ENCODE assay signal across 28 cellular contexts in genomic region chr3:178492496-178492895, GRCh38. TPM values are rescaled to one million over a fixed set of nuclear protein-coding genes. Genes with fewer than 3 reads are reported as not detected.
DNase-seq lines count a peak whose midpoint lies in the region; ATAC-seq, FAIRE-seq and TF ChIP-seq lines count a peak whose summit lies in the region.
"Had no signal": no experiment of that assay in that cellular context is flagged by ENCODE, and none has a peak within 500 bp of the region (broad histone marks: within the 10 kb centered on the region; RNA-seq: fewer than 3 reads in every experiment).

No MANE protein-coding gene starts in this region.

- H2AK5ac ChIP-seq in mesendoderm (ENCODE audit: low read length): no peak overlapping the region

- H3K56ac ChIP-seq in mesendoderm (ENCODE audit: low read length): no peak overlapping the region

- DNase-seq in GM18507 (ENCODE audit: extremely low spot score, insufficient read length, low read depth) (no peak), NCI-H146 (lab: John Stamatoyannopoulos, UW) (peak; percentile 99), NCI-H748 (lab: John Stamatoyannopoulos, UW; ENCODE audit: unreplicated experiment) (peak; percentile 75), mesendoderm (peak; percentile 71), hypothalamus (lab: John Stamatoyannopoulos, UW) (no peak), Caco-2 (no peak)
- no peak for DNase-seq in activated CD8-positive, alpha-beta T cell treated with anti-CD3 and anti-CD28 coated beads, Interleukin-2, amount 10 ng/mL, durations not matched to agents 7 days and 5 days
- DNase-seq: AML-193; Calu3; CD4-positive, alpha-beta memory T cell; DMS79 treated with DMSO at 0.1 percent for 48 hours; GF-D8; H9; KG1; MG63; NCI-H2029 treated with DMSO at 0.1 percent for 48 hours; NCI-H2171; NCI-H345; NCI-H510A treated with DMSO at 0.1 percent for 48 hours; PC-9; SJCRH30; T-helper 17 cell had no signal

- peaks cover 14% of the 10 kb centered on the region; the same call in 1 of the 2 replicates for H3K9me3 ChIP-seq in Caco-2
- H3K9me3 ChIP-seq: SJCRH30 had no signal

- FAIRE-seq in GM18507 (lab: Jason Lieb, UNC): peak; percentile 49
- FAIRE-seq: A204.1, GM12892 had no signal

- H3K79me1 ChIP-seq in mesendoderm (ENCODE audit: low read length): no peaks in the 10 kb centered on the region

- no peaks in the 10 kb centered on the region for H3K79me2 ChIP-seq in mesendoderm (ENCODE audit: control insufficient read depth, insufficient read depth, low read length)

- H3K4me1 Mint-ChIP-seq in activated CD8-positive, alpha-beta T cell treated with anti-CD3 and anti-CD28 coated beads, Interleukin-2, amount 10 ng/mL, durations not matched to agents 7 days and 5 days (ENCODE audit: low read depth): no peaks in the 10 kb centered on the region
- no peaks in the 10 kb centered on the region for H3K4me1 Mint-ChIP-seq in Caco-2 (ENCODE audit: low read depth, unreplicated experiment)
- H3K4me1 Mint-ChIP-seq: CD4-positive, alpha-beta memory T cell; T-helper 17 cell had no signal

- H2BK15ac ChIP-seq in mesendoderm (replicated peaks; ENCODE audit: low read depth): no peak overlapping the region

- no peak overlapping the region for H3K4me2 ChIP-seq in mesendoderm (ENCODE audit: low read length)
- H3K4me2 ChIP-seq: BLaER1 treated with 17β-estradiol and CSF1 and Interleukin-3, amounts not matched to agents 10 nM and 100 nM; GM23338; PC-9 had no signal

- CTCF ChIA-PET in activated CD8-positive, alpha-beta T cell treated with anti-CD3 and anti-CD28 coated beads, Interleukin-2, amount 10 ng/mL, durations not matched to agents 7 days and 5 days (lab: Charles Lee): no interaction called here
- CTCF ChIA-PET in Caco-2 (lab: Charles Lee): no interaction called here

- H2BK120ac ChIP-seq in mesendoderm (ENCODE audit: low read depth, low read length): no peak overlapping the region

- no CpG with 5 or more reads among the region's 3 CpGs for WGBS in mesendoderm (ENCODE audit: extremely low coverage, insufficient coverage, low lambda C conversion rate)

- no peak for ATAC-seq in activated CD8-positive, alpha-beta T cell treated with anti-CD3 and anti-CD28 coated beads, Interleukin-2, amount 10 ng/mL, durations not matched to agents 7 days and 5 days
- ATAC-seq: GM23338, Right ventricle myocardium inferior, SK-N-SH treated with all-trans-retinoic acid at 6 μM for 48 hours, T-helper 17 cell had no signal

- H3K4me1 ChIP-seq in mesendoderm (ENCODE audit: control insufficient read depth, low read depth, low read length) (no peaks in the 10 kb centered on the region), Caco-2 (no peaks in the 10 kb centered on the region)
- H3K4me1 ChIP-seq: BLaER1 treated with 17β-estradiol and CSF1 and Interleukin-3, amounts not matched to agents 10 nM and 100 nM; SJCRH30 had no signal

- peaks cover 3% of the 10 kb centered on the region for H3K9me3 Mint-ChIP-seq in activated CD8-positive, alpha-beta T cell treated with anti-CD3 and anti-CD28 coated beads, Interleukin-2, amount 10 ng/mL, durations not matched to agents 7 days and 5 days (ENCODE audit: insufficient read depth)
- peaks cover 15% of the 10 kb centered on the region for H3K9me3 Mint-ChIP-seq in Caco-2 (ENCODE audit: unreplicated experiment)

- H3K36me3 Mint-ChIP-seq in activated CD8-positive, alpha-beta T cell treated with anti-CD3 and anti-CD28 coated beads, Interleukin-2, amount 10 ng/mL, durations not matched to agents 7 days and 5 days (ENCODE audit: low read depth): no peaks in the 10 kb centered on the region
- H3K36me3 Mint-ChIP-seq in Caco-2 (ENCODE audit: insufficient read depth, unreplicated experiment): no peaks in the 10 kb centered on the region
- H3K36me3 Mint-ChIP-seq: CD4-positive, alpha-beta memory T cell had no signal

- no peak overlapping the region for H3K23ac ChIP-seq in mesendoderm (ENCODE audit: low read length)

- H3K27ac Mint-ChIP-seq in activated CD8-positive, alpha-beta T cell treated with anti-CD3 and anti-CD28 coated beads, Interleukin-2, amount 10 ng/mL, durations not matched to agents 7 days and 5 days: no peak overlapping the region
- H3K27ac Mint-ChIP-seq in Caco-2 (ENCODE audit: unreplicated experiment): no peak overlapping the region
- H3K27ac Mint-ChIP-seq: CD4-positive, alpha-beta memory T cell; GM23338; H9; T-helper 17 cell had no signal

- H4K5ac ChIP-seq in mesendoderm (ENCODE audit: low read length): no peak overlapping the region

- H4K8ac ChIP-seq in mesendoderm (ENCODE audit: low read depth, low read length): peak overlapping the region; percentile 39

- H3K27me3 ChIP-seq in mesendoderm (ENCODE audit: insufficient read depth, low read length, poor library complexity) (no peaks in the 10 kb centered on the region), Caco-2 (replicated peaks; ENCODE audit: control insufficient read depth, insufficient read depth, low read length) (no peaks in the 10 kb centered on the region)
- H3K27me3 ChIP-seq: BLaER1 treated with 17β-estradiol and CSF1 and Interleukin-3, amounts not matched to agents 10 nM and 100 nM; MG63; SJCRH30 had no signal

- H3K36me3 ChIP-seq in mesendoderm (ENCODE audit: control insufficient read depth, insufficient read depth, low read length) (no peaks in the 10 kb centered on the region), Caco-2 (ENCODE audit: control insufficient read depth, insufficient read depth, low read length) (no peaks in the 10 kb centered on the region)
- H3K36me3 ChIP-seq: BLaER1 treated with 17β-estradiol and CSF1 and Interleukin-3, amounts not matched to agents 10 nM and 100 nM; MG63; SJCRH30 had no signal

- intact Hi-C loops in Caco-2 (cut with micrococcal nuclease; ENCODE audit: unreplicated experiment): no loop called here

- POLR2A ChIA-PET in activated CD8-positive, alpha-beta T cell treated with anti-CD3 and anti-CD28 coated beads, Interleukin-2, amount 10 ng/mL, durations not matched to agents 7 days and 5 days (lab: Charles Lee): interaction anchor here (1.2 kb wide), 1 partner anchor 9 kb away, joined by 3 read pairs; no protein-coding TSS in a partner anchor
- POLR2A ChIA-PET in Caco-2 (lab: Charles Lee): no interaction called here

- no TSS peak for BruUV-seq in Caco-2 (replicated peaks; lab: Mats Ljungman, UMichigan)

- TF ChIP-seq CTCF in Caco-2 (IDR thresholded peaks at IDR 0.05; ENCODE audit: insufficient read depth in 1 of 2, low read depth in 1 of 2, low read length in 1 of 2, severe bottlenecking in 1 of 2, unreplicated experiment in 1 of 2): no peak

- H3K4me3 ChIP-seq in mesendoderm (ENCODE audit: low read length) (no peak overlapping the region), Caco-2 (ENCODE audit: low read depth, low read length) (no peak overlapping the region)
- H3K4me3 ChIP-seq: BLaER1 treated with 17β-estradiol and CSF1 and Interleukin-3, amounts not matched to agents 10 nM and 100 nM; GM23338; MG63; PC-9; SJCRH30 had no signal

- no peak overlapping the region for H3K18ac ChIP-seq in mesendoderm (ENCODE audit: low read length)

- H3K4me3 Mint-ChIP-seq in activated CD8-positive, alpha-beta T cell treated with anti-CD3 and anti-CD28 coated beads, Interleukin-2, amount 10 ng/mL, durations not matched to agents 7 days and 5 days: no peak overlapping the region
- H3K4me3 Mint-ChIP-seq in Caco-2 (ENCODE audit: unreplicated experiment): no peak overlapping the region
- H3K4me3 Mint-ChIP-seq: CD4-positive, alpha-beta memory T cell; GM23338; H9; T-helper 17 cell had no signal

- H2BK5ac ChIP-seq in mesendoderm (ENCODE audit: low read length): no peak overlapping the region

- H3K9ac ChIP-seq in mesendoderm (ENCODE audit: low read length): no peak overlapping the region
- H3K9ac ChIP-seq: BLaER1 treated with 17β-estradiol and CSF1 and Interleukin-3, amounts not matched to agents 10 nM and 100 nM had no signal

- H3K27me3 Mint-ChIP-seq in activated CD8-positive, alpha-beta T cell treated with anti-CD3 and anti-CD28 coated beads, Interleukin-2, amount 10 ng/mL, durations not matched to agents 7 days and 5 days (ENCODE audit: low read depth): no peaks in the 10 kb centered on the region
- no peaks in the 10 kb centered on the region for H3K27me3 Mint-ChIP-seq in Caco-2 (ENCODE audit: insufficient read depth, unreplicated experiment)
- H3K27me3 Mint-ChIP-seq: CD4-positive, alpha-beta memory T cell had no signal

- no peak overlapping the region for H3K4ac ChIP-seq in mesendoderm (ENCODE audit: low read depth, low read length)

- H3K27ac ChIP-seq in mesendoderm (ENCODE audit: low read depth, low read length): no peak overlapping the region
- H3K27ac ChIP-seq: BLaER1 treated with 17β-estradiol and CSF1 and Interleukin-3, amounts not matched to agents 10 nM and 100 nM; PC-9; SJCRH30 had no signal

RNA-seq across cellular contexts. Expression of gene KCNMB2, which starts 43.7 kb away (rescaled TPM):
- polyA plus RNA-seq in mesendoderm (2013, experiment 1 of 2): not detected
- polyA plus RNA-seq in mesendoderm (2013, experiment 2 of 2): not detected
- total RNA-seq in activated CD8-positive, alpha-beta T cell treated with anti-CD3 and anti-CD28 coated beads, Interleukin-2, amount 10 ng/mL, durations not matched to agents 7 days and 5 days: not detected
- total RNA-seq in Caco-2 (2022): not detected in 2 replicates
- total RNA-seq: Calu3; CD4-positive, alpha-beta memory T cell; GM23338; H9; PC-9; SJCRH30; T-helper 17 cell had no signal
- polyA plus RNA-seq: CD4-positive, alpha-beta memory T cell had no signal

Comparison
In these comparisons a context has a peak if more than half of its experiments do, and no peak if none do; other contexts are left out.
1. DNase-seq: peak in NCI-H146 (single experiment), NCI-H748 (single experiment) and mesendoderm (single experiment); none in GM18507 (single experiment), activated CD8-positive, alpha-beta T cell treated with anti-CD3 and anti-CD28 coated beads, Interleukin-2, amount 10 ng/mL, durations not matched to agents 7 days and 5 days (single experiment), hypothalamus (0 of 51) and Caco-2 (0 of 2).